Comparison of ENCODE assay signal across 1 cellular context in the genomic region with DNA sequence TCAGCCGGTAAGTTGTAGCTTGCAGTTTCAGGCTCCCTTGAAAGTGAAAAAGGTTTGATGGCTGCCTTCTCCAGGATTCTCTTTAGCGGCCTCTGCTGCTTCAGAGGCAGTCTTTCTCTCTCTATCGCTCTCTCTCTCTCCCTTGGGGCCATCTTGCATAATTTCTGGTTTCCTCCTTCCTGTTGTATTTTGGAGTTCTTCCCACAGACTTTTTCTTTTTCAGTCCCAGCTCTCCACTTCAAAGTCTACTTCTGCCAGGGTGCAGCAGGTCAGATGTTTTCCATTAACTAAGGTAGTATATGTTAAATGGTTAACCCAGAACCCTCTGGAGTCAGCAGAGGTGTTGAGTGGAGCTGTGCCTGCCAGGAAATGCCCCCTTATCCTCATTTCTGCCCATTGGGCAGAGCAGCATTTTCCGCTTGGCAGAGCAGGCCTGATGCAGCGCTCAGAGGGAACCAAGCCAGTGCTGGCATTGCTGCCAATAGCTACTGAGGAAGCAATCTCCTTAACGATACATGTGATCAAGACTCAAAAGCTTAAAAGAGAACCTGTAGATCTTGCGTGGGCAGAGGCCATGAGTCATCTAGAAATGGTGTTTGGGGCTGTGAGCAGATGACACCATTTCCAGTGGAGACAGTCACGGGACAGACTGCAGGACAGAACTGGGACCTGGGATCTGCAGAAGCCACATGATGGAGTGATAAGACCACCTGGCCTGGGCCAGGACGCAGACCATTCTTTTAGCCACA.
TF ChIP-seq lines count a peak whose summit lies in the region.

No MANE protein-coding gene starts in this region.

TF ChIP-seq in H1, 55 proteins besides CTCF, POLR2A, EP300 and RAD21:
- peak; percentile 70; the same call in 1 of the 2 replicates for TF ChIP-seq YY1 (IDR thresholded peaks at IDR 0.05; ENCODE audit: low read depth, low read length)
- no peak for TF ChIP-seq TEAD4 (IDR thresholded peaks at IDR 0.05; ENCODE audit: low read depth, low read length)
- TF ChIP-seq SUZ12 (IDR thresholded peaks at IDR 0.05; ENCODE audit: low read length), result no peak
- TF ChIP-seq SIN3A (conservative IDR thresholded peaks at IDR 0.05 in 1 of 2, IDR thresholded peaks at IDR 0.05 in 1 of 2; ENCODE audit: low read depth in 1 of 2, low read length in 2 of 2), result no peak
